33 cellular contexts compared by ENCODE assay signal in genomic region chr5:78925102-78925876, GRCh38.
"Had no signal": no experiment of that assay in that cellular context is flagged by ENCODE, and none has a peak within 500 bp of the region (broad histone marks: within the 10 kb centered on the region; RNA-seq: fewer than 3 reads in every experiment).

No MANE protein-coding gene starts in this region.

- H3K9me3 ChIP-seq: colonic mucosa had no signal

- H3K27me3 Mint-ChIP-seq: activated B cell treated with CpG ODN at 0.5 μM for 24 hours; activated CD4-positive, alpha-beta T cell treated with anti-CD3 and anti-CD28 coated beads, Interleukin-2, amount 10 ng/mL, durations not matched to agents 24 days and 14 days; activated naive CD8-positive, alpha-beta T cell; T-cell had no signal

- H3K4me3 Mint-ChIP-seq: activated B cell treated with CpG ODN at 0.5 μM for 24 hours; activated CD4-positive, alpha-beta T cell treated with anti-CD3 and anti-CD28 coated beads, Interleukin-2, amount 10 ng/mL, durations not matched to agents 24 days and 14 days; activated naive CD8-positive, alpha-beta T cell; activated T-cell treated with anti-CD3 and anti-CD28 coated beads, Interleukin-2, amount 50 U/mL, for 4 hours; T-cell had no signal

- FAIRE-seq: astrocyte, TTC549 had no signal

- H3K27me3 ChIP-seq: brain microvascular endothelial cell, cardiac muscle cell, colonic mucosa had no signal

- H3K27ac ChIP-seq: brain microvascular endothelial cell, cardiac muscle cell, colonic mucosa, SK-N-MC had no signal

- H3K27ac Mint-ChIP-seq: activated B cell treated with CpG ODN at 0.5 μM for 24 hours; activated CD4-positive, alpha-beta T cell treated with anti-CD3 and anti-CD28 coated beads, Interleukin-2, amount 10 ng/mL, durations not matched to agents 24 days and 14 days; activated naive CD8-positive, alpha-beta T cell; T-cell had no signal

- DNase-seq: activated B cell treated with CpG ODN at 0.5 μM for 24 hours; activated CD4-positive, alpha-beta T cell treated with anti-CD3 and anti-CD28 coated beads for 1 hour; activated CD4-positive, alpha-beta T cell treated with anti-CD3 and anti-CD28 coated beads, Interleukin-2, amount 10 ng/mL, durations not matched to agents 24 days and 14 days; activated CD4-positive, alpha-beta T cell treated with anti-CD3 and anti-CD28 coated beads, Interleukin-2, amount 50 U/mL, for 48 hours; activated CD8-positive, alpha-beta memory T cell treated with anti-CD3 and anti-CD28 coated beads for 24 hours; activated effector memory CD4-positive, alpha-beta T cell treated with anti-CD3 and anti-CD28 coated beads, Interleukin-2, amount 50 U/mL, for 16 hours; activated naive CD4-positive, alpha-beta T cell treated with Interleukin-2 at 50 U/mL for 16 hours; activated T-cell treated with anti-CD3 and anti-CD28 coated beads, Interleukin-2, amount 50 U/mL, for 4 hours; amygdala; brain microvascular endothelial cell; cerebellar nuclear complex; colonic mucosa; Karpas-422; MM.1S; NCI-H1105; NCI-H1436; NCI-H1930; NCI-H446; NCI-H524; NCI-H774; NK-92 treated with Interleukin-12 subunit alpha and Interleukin-12 subunit beta, amount 100 ng/mL, for 24 hours; OCI-M1; RPMI8226; T-cell; T-helper 2 cell; T1000 had no signal

- ATAC-seq: activated T-cell treated with anti-CD3 and anti-CD28 coated beads, Interleukin-2, amount 50 U/mL, for 4 hours; Panc1; Right ventricle myocardium inferior; T-cell had no signal

- H3K9me3 Mint-ChIP-seq: activated B cell treated with CpG ODN at 0.5 μM for 24 hours; activated CD4-positive, alpha-beta T cell treated with anti-CD3 and anti-CD28 coated beads, Interleukin-2, amount 10 ng/mL, durations not matched to agents 24 days and 14 days; activated T-cell treated with anti-CD3 and anti-CD28 coated beads, Interleukin-2, amount 50 U/mL, for 4 hours; T-cell had no signal

- H3K4me1 ChIP-seq: colonic mucosa had no signal

- H3K36me3 ChIP-seq: brain microvascular endothelial cell, cardiac muscle cell, colonic mucosa had no signal

- H3K4me1 Mint-ChIP-seq: activated B cell treated with CpG ODN at 0.5 μM for 24 hours; activated CD4-positive, alpha-beta T cell treated with anti-CD3 and anti-CD28 coated beads, Interleukin-2, amount 10 ng/mL, durations not matched to agents 24 days and 14 days; T-cell had no signal

- H3K4me3 ChIP-seq: cardiac muscle cell, colonic mucosa, SK-N-MC had no signal
